ENCODE assay signal across 8 cellular contexts in genomic region chr14:103401223-103402214, GRCh38. TPM values are rescaled to one million over a fixed set of nuclear protein-coding genes. Genes with fewer than 3 reads are reported as not detected.
DNase-seq lines count a peak whose midpoint lies in the region; ATAC-seq, FAIRE-seq and TF ChIP-seq lines count a peak whose summit lies in the region.

No MANE protein-coding gene starts in this region.

- no peak for TF ChIP-seq RAD21 in K562 (CRISPR knock-in tag; conservative IDR thresholded peaks at IDR 0.05 in 1 of 2, IDR thresholded peaks at IDR 0.05 in 1 of 2)

- intact Hi-C loops in K562 (cut with micrococcal nuclease) = no loop called here
- intact Hi-C loops in left lung (cut with DNase I) = no loop called here

- H3K27ac ChIP-seq in K562 (ENCODE audit: extremely low read depth, low read depth, low read length) (peak overlapping the region; percentile 64), left lung (peak overlapping the region; percentile 2 to 71), substantia nigra (ENCODE audit: low read depth, low read length, poor library complexity, severe bottlenecking) (no peak overlapping the region)

- H3K4me1 ChIP-seq in K562 (replicated peaks in 1 of 2; ENCODE audit: control insufficient read depth in 2 of 2, insufficient read depth in 2 of 2, low read length in 2 of 2) = peaks cover 8 to 39% of the 10 kb centered on the region in 2 experiments
- peaks cover 39 to 94% of the 10 kb centered on the region in 2 donors for H3K4me1 ChIP-seq in left lung

- peaks cover 13% of the 10 kb centered on the region; the same call in 2 of the 3 replicates for H3K36me3 ChIP-seq in K562 (ENCODE audit: control insufficient read depth, insufficient read depth, low read length)
- peaks cover 0 to 16% of the 10 kb centered on the region in 2 donors for H3K36me3 ChIP-seq in left lung

- peak; percentile 65 for ATAC-seq in K562
- ATAC-seq in left lung = peak; percentile 30

- CTCF ChIA-PET in K562 (lab: Yijun Ruan, JAX; ENCODE audit: low intra/inter-chr PET ratio) = no interaction called here

- POLR2A ChIA-PET in K562 (lab: Yijun Ruan, JAX) = interaction anchor here (0.9 kb wide), 1 partner anchor 9 kb away, joined by 3 read pairs; no protein-coding TSS in a partner anchor

- H3K9me1 ChIP-seq in K562 (ENCODE audit: control insufficient read depth, insufficient read depth, low read length) = no peaks in the 10 kb centered on the region

- no TSS peak for BruUV-seq in K562 (replicated peaks; lab: Mats Ljungman, UMichigan)

- FAIRE-seq in HTR-8/SVneo (lab: Jason Lieb, UNC) = peak; percentile 51
- peak; percentile 84 for FAIRE-seq in K562 (lab: Jason Lieb, UNC)

- no peak for TF ChIP-seq POLR2A in K562 (conservative IDR thresholded peaks at IDR 0.05)

- TF ChIP-seq EP300 in K562 (IDR thresholded peaks at IDR 0.05; ENCODE audit: low read length) = no peak

- H3K4me2 ChIP-seq in K562 (ENCODE audit: insufficient read depth, low read length) = peak overlapping the region; percentile 56

- no peak overlapping the region for H2AFZ ChIP-seq in K562 (ENCODE audit: low read depth, low read length)

- H3K4me3 ChIP-seq in K562 (no peak overlapping the region), left lung (no peak overlapping the region)

- in situ Hi-C loops in K562 (cut with MboI) = no loop called here

- H3K79me2 ChIP-seq in K562 (ENCODE audit: control insufficient read depth, insufficient read depth, low read length) = peaks cover 86% of the 10 kb centered on the region

- 32% methylated on average over 10 of the region's 10 CpGs for WGBS in K562 (ENCODE audit: insufficient coverage, low coverage, missing lambda C conversion rate)

- no peaks in the 10 kb centered on the region for H3K9me3 ChIP-seq in K562 (replicated peaks; ENCODE audit: control insufficient read depth, insufficient read depth, low read depth, low read length)
- no peaks in the 10 kb centered on the region for H3K9me3 ChIP-seq in left lung

- H3K9ac ChIP-seq in K562 (ENCODE audit: insufficient read depth in 1 of 2, low read depth in 2 of 2, low read length in 2 of 2) = peak overlapping the region; percentile 14 to 63; a peak in 2 of 4 replicates

- DNase-seq in AG08396 (ENCODE audit: low spot score) (peak; percentile 52), HTR-8/SVneo (ENCODE audit: insufficient read length, low spot score) (no peak), K562 (ENCODE audit: extremely low read depth in 1 of 4, low spot score in 3 of 4) (peak in 1 of 4 experiments; percentile 49), left lung (no peak), cortex of kidney (lab: John Stamatoyannopoulos, UW) (no peak), OCI-M1 (lab: John Stamatoyannopoulos, UW) (no peak), amygdala (lab: John Stamatoyannopoulos, UW) (no peak), substantia nigra (lab: John Stamatoyannopoulos, UW) (no peak)

- H3K27me3 ChIP-seq in K562 (ENCODE audit: control insufficient read depth in 2 of 2, insufficient read depth in 2 of 2, low read length in 2 of 2) (no peaks in the 10 kb centered on the region), left lung (no peaks in the 10 kb centered on the region)

- no peak for TF ChIP-seq CTCF in K562 (IDR thresholded peaks at IDR 0.05 in 2 of 3, conservative IDR thresholded peaks at IDR 0.05 in 1 of 3; ENCODE audit: insufficient read depth in 2 of 3, low read depth in 1 of 3, low read length in 3 of 3)
- TF ChIP-seq CTCF in left lung (IDR thresholded peaks at IDR 0.05) = no peak

- H4K20me1 ChIP-seq in K562 (replicated peaks; ENCODE audit: control insufficient read depth, insufficient read depth, low read length) = peaks cover 15% of the 10 kb centered on the region

TF ChIP-seq in K562, 482 proteins besides CTCF, POLR2A, EP300 and RAD21 (continues in another document):
- TF ChIP-seq ZNF316 (IDR thresholded peaks at IDR 0.05) (no peak), C11orf30 (IDR thresholded peaks at IDR 0.05; ENCODE audit: low read depth) (0 out of 2 replicates have a peak, but pooled peaks have one; percentile 6), PCBP1 (IDR thresholded peaks at IDR 0.05; ENCODE audit: low read depth, low read length, poor library complexity, severe bottlenecking) (no peak), ZNF695 (CRISPR knock-in tag; IDR thresholded peaks at IDR 0.05) (no peak), KDM2B (CRISPR knock-in tag; IDR thresholded peaks at IDR 0.05) (no peak), CREB5 (CRISPR knock-in tag; IDR thresholded peaks at IDR 0.05) (no peak), NCOA6 (IDR thresholded peaks at IDR 0.05) (no peak), TAF15 (IDR thresholded peaks at IDR 0.05; ENCODE audit: low read depth, low read length) (no peak), STAG1 (CRISPR knock-in tag; IDR thresholded peaks at IDR 0.05; ENCODE audit: borderline replicate concordance) (no peak), ZNF592 (IDR thresholded peaks at IDR 0.05) (no peak), MNT (conservative IDR thresholded peaks at IDR 0.05) (0 out of 4 replicates have a peak, but pooled peaks of 1 of the 2 experiments have one; percentile 24), FOXM1 (IDR thresholded peaks at IDR 0.05; ENCODE audit: low read depth) (no peak), FOXM1 (CRISPR knock-in tag; IDR thresholded peaks at IDR 0.05; ENCODE audit: low read depth) (no peak)

RNA-seq across cellular contexts. Expression of gene MARK3, which starts 16.3 kb away (rescaled TPM):
- total RNA-seq in K562 (2011; cell fraction: chromatin; rRNA removed; ENCODE audit: low replicate concordance) = 157 and 305 TPM in 2 replicates
- total RNA-seq in K562 (2011; cell fraction: nucleolus; rRNA removed) = 86.7 and 110 TPM in 2 replicates
- total RNA-seq in K562 (2011; cell fraction: nucleoplasm; rRNA removed) = 139 and 215 TPM in 2 replicates
- 47.9 and 49.5 TPM in 2 replicates for total RNA-seq in K562 (2014; rRNA removed)
- total RNA-seq in K562 (2014; rRNA removed; fragmentation: Illumina TruSeq; extraction: Trizol) = 57.5 and 60.4 TPM in 2 replicates
- total RNA-seq in K562 (2015; rRNA removed; fragmentation: Illumina TruSeq; extraction: Trizol) = 52.1 and 56.3 TPM in 2 replicates
- 54.1 and 63.1 TPM in 2 replicates for total RNA-seq in K562 (2021)
- polyA plus RNA-seq in K562 (2011; rRNA removed) = 60.7 and 68.7 TPM in 2 replicates
- polyA plus RNA-seq in K562 (2011; cell fraction: cytosol; rRNA removed) = 29.4 and 31.3 TPM in 2 replicates
- polyA plus RNA-seq in K562 (2011; cell fraction: nucleus; rRNA removed) = 59.4 and 59.9 TPM in 2 replicates
- 41.6 and 49.0 TPM in 2 replicates for polyA plus RNA-seq in K562 (2012)
- polyA plus RNA-seq in K562 (2014; fragmentation: Illumina TruSeq; extraction: Trizol) = 54.9 and 65.3 TPM in 2 replicates
- 10 to 100 TPM; 10.1 to 18.2 TPM for polyA plus RNA-seq in K562 (2014; fragmentation: Nextera tagmentation; extraction: Ambion mirVana)
- 53.2 and 55.1 TPM in 2 replicates for polyA plus RNA-seq in K562 (2014; rRNA removed)
- 95.3 and 99.4 TPM in 2 replicates for polyA minus RNA-seq in K562 (2011; rRNA and poly(A)+ RNA removed)
- polyA minus RNA-seq in K562 (2011; cell fraction: cytosol; rRNA and poly(A)+ RNA removed) = 20.8 and 26.0 TPM in 2 replicates
- polyA minus RNA-seq in K562 (2011; cell fraction: nucleus; rRNA and poly(A)+ RNA removed) = 54.3 and 101 TPM in 2 replicates
- total RNA-seq in left lung = 10 to 100 TPM; 78.8 to 92.9 TPM
